In the genomic region with DNA sequence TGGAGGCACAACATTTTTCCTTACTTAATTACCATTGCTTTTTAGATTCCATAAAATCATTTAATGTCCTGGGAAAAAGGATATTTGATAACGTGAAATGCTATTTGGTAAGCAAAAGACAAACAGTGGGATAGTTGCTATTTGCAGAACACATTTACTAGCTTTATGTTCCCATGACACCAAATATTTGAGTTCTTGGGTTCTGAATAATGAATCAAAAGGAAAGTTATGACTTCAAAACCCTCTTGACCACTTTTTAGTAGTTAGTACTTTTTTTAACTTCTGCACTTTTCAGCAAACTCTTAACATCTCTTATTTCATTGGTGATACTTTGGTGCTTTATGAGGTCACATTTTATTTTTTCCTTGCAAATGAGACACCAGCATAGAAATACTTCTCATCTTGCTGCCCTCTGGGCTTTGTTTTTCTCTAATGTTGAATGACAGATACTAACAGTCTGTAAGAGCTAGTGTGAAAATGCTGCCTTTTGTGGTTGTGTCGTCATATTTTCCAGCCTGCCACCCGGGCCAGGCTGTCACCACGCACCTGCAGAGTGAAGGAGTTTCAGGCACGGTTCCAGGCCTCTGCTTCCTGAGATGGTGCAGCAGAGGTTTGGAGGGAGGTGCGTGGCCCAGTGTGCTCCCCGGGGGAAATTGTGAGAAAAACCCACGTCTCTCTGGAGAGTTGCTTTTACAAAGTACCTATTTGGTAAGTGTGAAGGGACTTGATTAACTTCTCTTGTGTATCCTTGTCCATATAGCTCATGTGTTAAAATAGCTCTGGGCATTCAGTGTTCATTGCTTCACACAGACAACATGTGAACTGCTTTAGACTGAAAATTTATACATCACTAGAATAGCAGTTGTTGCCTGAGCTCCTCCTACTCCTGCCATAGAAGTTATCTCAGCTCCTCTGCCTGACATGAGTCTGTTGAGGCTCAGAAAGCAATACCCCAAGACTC, we compare ENCODE assay signal across 9 cellular contexts. TPM values are rescaled to one million over a fixed set of nuclear protein-coding genes. Genes with fewer than 3 reads are reported as not detected.
DNase-seq lines count a peak whose midpoint lies in the region; ATAC-seq and TF ChIP-seq lines count a peak whose summit lies in the region.
"Had no signal": no experiment of that assay in that cellular context is flagged by ENCODE, and none has a peak within 500 bp of the region (broad histone marks: within the 10 kb centered on the region; RNA-seq: fewer than 3 reads in every experiment).

No MANE protein-coding gene starts in this region.

- in situ Hi-C loops in G401 (cut with HindIII; ENCODE audit: low sequenced_read_pairs): no loop called here

- WGBS in esophagus squamous epithelium, 2 donors: 27 to 57% methylated on average over 1 to 5 of the region's 8 CpGs

- no peaks in the 10 kb centered on the region for H3K4me1 ChIP-seq in esophagus squamous epithelium

- peak; percentile 77 for ATAC-seq in HG03571 (IDR thresholded peaks at IDR 0.05; ENCODE audit: unreplicated experiment)

- H3K9me3 ChIP-seq in esophagus squamous epithelium: no peaks in the 10 kb centered on the region

- no peak for TF ChIP-seq CTCF in GM20000 (IDR thresholded peaks at IDR 0.05; ENCODE audit: extremely low read depth, missing control alignments)
- no peak for TF ChIP-seq CTCF in esophagus squamous epithelium (IDR thresholded peaks at IDR 0.05)

- H3K36me3 ChIP-seq in esophagus squamous epithelium: no peaks in the 10 kb centered on the region

- H3K4me3 ChIP-seq in esophagus squamous epithelium: no peak overlapping the region
- H3K4me3 ChIP-seq: dorsolateral prefrontal cortex had no signal

- TF ChIP-seq POLR2A in esophagus squamous epithelium (IDR thresholded peaks at IDR 0.05): no peak

- H3K27ac ChIP-seq in esophagus squamous epithelium: no peak overlapping the region

- peak; percentile 13 for DNase-seq in COLO668 (lab: John Stamatoyannopoulos, UW; ENCODE audit: unreplicated experiment)
- DNase-seq in GM20000 (ENCODE audit: low spot score): peak; percentile 41
- DNase-seq in activated T-cell treated with anti-CD3 and anti-CD28 coated beads for 4 hours: peak; percentile 56
- DNase-seq in stimulated activated CD4-positive, alpha-beta T cell treated with anti-CD3 and anti-CD28 coated beads, Interleukin-2, amount 100 ng/mL, for 24 hours: peak; percentile 66
- DNase-seq in mucosa of gallbladder (ENCODE audit: low spot score): no peak
- no peak for DNase-seq in esophagus squamous epithelium (lab: John Stamatoyannopoulos, UW)
- no peak for DNase-seq in G401 (ENCODE audit: low spot score)

- intact Hi-C loops in esophagus squamous epithelium (cut with DNase I): no loop called here

- no peaks in the 10 kb centered on the region for H3K27me3 ChIP-seq in esophagus squamous epithelium

RNA-seq across cellular contexts. Expression of a gene that starts 34.7 kb away (rescaled TPM):
- total RNA-seq in mucosa of gallbladder (24.3 TPM), esophagus squamous epithelium (10 to 100 TPM; 14.2 to 29.6 (median 17.6) TPM)
- total RNA-seq in G401 (2014; rRNA removed; shearing (Covaris generic)): 23.8 and 27.0 TPM in 2 replicates

Comparison
In these comparisons a context has a peak if more than half of its experiments do, and no peak if none do; other contexts are left out.
1. DNase-seq: peak in COLO668 (single experiment), GM20000 (single experiment), activated T-cell treated with anti-CD3 and anti-CD28 coated beads for 4 hours (single experiment) and stimulated activated CD4-positive, alpha-beta T cell treated with anti-CD3 and anti-CD28 coated beads, Interleukin-2, amount 100 ng/mL, for 24 hours (2 of 2); none in mucosa of gallbladder (single experiment), esophagus squamous epithelium (single experiment) and G401 (single experiment).